ENCODE assay signal across 2 cellular contexts in the genomic region with DNA sequence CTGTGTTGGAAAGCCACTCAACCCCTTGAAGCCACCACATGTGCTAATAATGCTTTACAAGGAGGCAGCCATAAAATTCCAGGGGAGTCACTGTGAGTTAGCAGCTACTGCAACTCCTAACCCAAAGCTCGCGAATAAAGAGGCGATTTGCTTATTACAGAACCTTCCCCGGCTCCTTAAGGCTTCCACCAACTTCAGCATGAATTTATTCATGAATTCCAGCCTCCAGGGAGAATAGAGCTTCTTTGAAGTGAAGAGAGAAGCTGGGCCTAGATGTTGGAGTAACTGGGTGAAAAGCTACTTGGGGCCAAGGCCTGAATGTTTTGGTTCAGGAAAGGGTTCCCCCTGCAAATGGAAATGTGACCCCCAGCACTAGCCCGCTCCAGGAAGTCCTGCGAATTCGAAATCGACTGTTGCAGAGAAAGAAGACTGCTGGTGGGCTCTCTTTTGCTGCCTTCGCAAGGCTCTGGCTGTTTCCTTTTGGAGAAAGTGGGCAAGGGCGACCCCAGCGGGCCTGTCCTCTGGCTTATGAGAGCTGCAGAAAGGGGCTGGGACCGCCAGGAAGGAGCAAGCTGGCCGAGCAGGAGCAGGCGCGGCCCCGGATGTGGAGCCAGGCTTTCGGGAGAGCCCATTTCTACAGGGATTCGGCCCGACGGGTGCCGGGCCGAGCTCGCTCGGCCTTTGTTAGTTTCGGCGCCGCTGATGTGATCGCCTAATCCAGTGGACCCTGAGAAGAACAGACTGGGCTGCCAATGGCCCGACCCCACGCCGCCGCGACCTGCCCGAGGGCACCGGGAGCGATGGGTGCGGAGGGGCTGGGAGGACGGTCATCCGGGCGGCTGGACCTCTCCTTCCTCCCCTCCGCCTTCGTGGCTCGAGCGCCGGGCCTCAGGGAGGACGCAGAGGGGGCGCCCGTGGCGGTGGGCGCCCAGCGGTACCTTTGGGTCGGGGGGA.
TF ChIP-seq lines count a peak whose summit lies in the region.

No MANE protein-coding gene starts in this region.

TF ChIP-seq in GM23338, 12 proteins besides CTCF, POLR2A, EP300 and RAD21 (continued from another document):
- TF ChIP-seq, protein P1, sequence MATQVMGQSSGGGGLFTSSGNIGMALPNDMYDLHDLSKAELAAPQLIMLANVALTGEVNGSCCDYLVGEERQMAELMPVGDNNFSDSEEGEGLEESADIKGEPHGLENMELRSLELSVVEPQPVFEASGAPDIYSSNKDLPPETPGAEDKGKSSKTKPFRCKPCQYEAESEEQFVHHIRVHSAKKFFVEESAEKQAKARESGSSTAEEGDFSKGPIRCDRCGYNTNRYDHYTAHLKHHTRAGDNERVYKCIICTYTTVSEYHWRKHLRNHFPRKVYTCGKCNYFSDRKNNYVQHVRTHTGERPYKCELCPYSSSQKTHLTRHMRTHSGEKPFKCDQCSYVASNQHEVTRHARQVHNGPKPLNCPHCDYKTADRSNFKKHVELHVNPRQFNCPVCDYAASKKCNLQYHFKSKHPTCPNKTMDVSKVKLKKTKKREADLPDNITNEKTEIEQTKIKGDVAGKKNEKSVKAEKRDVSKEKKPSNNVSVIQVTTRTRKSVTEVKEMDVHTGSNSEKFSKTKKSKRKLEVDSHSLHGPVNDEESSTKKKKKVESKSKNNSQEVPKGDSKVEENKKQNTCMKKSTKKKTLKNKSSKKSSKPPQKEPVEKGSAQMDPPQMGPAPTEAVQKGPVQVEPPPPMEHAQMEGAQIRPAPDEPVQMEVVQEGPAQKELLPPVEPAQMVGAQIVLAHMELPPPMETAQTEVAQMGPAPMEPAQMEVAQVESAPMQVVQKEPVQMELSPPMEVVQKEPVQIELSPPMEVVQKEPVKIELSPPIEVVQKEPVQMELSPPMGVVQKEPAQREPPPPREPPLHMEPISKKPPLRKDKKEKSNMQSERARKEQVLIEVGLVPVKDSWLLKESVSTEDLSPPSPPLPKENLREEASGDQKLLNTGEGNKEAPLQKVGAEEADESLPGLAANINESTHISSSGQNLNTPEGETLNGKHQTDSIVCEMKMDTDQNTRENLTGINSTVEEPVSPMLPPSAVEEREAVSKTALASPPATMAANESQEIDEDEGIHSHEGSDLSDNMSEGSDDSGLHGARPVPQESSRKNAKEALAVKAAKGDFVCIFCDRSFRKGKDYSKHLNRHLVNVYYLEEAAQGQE (IDR thresholded peaks at IDR 0.05; ENCODE audit: unreplicated experiment): no peak
- TF ChIP-seq, protein P2, sequence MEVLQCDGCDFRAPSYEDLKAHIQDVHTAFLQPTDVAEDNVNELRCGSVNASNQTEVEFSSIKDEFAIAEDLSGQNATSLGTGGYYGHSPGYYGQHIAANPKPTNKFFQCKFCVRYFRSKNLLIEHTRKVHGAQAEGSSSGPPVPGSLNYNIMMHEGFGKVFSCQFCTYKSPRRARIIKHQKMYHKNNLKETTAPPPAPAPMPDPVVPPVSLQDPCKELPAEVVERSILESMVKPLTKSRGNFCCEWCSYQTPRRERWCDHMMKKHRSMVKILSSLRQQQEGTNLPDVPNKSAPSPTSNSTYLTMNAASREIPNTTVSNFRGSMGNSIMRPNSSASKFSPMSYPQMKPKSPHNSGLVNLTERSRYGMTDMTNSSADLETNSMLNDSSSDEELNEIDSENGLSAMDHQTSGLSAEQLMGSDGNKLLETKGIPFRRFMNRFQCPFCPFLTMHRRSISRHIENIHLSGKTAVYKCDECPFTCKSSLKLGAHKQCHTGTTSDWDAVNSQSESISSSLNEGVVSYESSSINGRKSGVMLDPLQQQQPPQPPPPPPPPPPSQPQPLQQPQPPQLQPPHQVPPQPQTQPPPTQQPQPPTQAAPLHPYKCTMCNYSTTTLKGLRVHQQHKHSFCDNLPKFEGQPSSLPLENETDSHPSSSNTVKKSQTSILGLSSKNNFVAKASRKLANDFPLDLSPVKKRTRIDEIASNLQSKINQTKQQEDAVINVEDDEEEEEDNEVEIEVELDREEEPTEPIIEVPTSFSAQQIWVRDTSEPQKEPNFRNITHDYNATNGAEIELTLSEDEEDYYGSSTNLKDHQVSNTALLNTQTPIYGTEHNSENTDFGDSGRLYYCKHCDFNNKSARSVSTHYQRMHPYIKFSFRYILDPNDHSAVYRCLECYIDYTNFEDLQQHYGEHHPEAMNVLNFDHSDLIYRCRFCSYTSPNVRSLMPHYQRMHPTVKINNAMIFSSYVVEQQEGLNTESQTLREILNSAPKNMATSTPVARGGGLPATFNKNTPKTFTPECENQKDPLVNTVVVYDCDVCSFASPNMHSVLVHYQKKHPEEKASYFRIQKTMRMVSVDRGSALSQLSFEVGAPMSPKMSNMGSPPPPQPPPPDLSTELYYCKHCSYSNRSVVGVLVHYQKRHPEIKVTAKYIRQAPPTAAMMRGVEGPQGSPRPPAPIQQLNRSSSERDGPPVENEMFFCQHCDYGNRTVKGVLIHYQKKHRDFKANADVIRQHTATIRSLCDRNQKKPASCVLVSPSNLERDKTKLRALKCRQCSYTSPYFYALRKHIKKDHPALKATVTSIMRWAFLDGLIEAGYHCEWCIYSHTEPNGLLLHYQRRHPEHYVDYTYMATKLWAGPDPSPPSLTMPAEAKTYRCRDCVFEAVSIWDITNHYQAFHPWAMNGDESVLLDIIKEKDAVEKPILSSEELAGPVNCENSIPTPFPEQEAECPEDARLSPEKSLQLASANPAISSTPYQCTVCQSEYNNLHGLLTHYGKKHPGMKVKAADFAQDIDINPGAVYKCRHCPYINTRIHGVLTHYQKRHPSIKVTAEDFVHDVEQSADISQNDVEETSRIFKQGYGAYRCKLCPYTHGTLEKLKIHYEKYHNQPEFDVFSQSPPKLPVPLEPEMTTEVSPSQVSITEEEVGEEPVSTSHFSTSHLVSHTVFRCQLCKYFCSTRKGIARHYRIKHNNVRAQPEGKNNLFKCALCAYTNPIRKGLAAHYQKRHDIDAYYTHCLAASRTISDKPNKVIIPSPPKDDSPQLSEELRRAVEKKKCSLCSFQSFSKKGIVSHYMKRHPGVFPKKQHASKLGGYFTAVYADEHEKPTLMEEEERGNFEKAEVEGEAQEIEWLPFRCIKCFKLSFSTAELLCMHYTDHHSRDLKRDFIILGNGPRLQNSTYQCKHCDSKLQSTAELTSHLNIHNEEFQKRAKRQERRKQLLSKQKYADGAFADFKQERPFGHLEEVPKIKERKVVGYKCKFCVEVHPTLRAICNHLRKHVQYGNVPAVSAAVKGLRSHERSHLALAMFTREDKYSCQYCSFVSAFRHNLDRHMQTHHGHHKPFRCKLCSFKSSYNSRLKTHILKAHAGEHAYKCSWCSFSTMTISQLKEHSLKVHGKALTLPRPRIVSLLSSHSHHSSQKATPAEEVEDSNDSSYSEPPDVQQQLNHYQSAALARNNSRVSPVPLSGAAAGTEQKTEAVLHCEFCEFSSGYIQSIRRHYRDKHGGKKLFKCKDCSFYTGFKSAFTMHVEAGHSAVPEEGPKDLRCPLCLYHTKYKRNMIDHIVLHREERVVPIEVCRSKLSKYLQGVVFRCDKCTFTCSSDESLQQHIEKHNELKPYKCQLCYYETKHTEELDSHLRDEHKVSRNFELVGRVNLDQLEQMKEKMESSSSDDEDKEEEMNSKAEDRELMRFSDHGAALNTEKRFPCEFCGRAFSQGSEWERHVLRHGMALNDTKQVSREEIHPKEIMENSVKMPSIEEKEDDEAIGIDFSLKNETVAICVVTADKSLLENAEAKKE (CRISPR knock-in tag; IDR thresholded peaks at IDR 0.05): no peak
- TF ChIP-seq ZNF331 (CRISPR knock-in tag; IDR thresholded peaks at IDR 0.05; ENCODE audit: low read depth): no peak
- TF ChIP-seq JUNB (IDR thresholded peaks at IDR 0.05; ENCODE audit: unreplicated experiment): no peak
- TF ChIP-seq POLR2AphosphoS5 (IDR thresholded peaks at IDR 0.05; ENCODE audit: low read depth): no peak
- no peak for TF ChIP-seq CREB1 (CRISPR knock-in tag; IDR thresholded peaks at IDR 0.05; ENCODE audit: low read depth)
- TF ChIP-seq EZH2 (IDR thresholded peaks at IDR 0.05; ENCODE audit: low read depth, unreplicated experiment): no peak
- no peak for TF ChIP-seq NANOG (IDR thresholded peaks at IDR 0.05; ENCODE audit: borderline replicate concordance)
TF ChIP-seq in GM23338: peak in this region for 0.

TF ChIP-seq in WTC11, 78 proteins besides CTCF, POLR2A, EP300 and RAD21 (continued from another document and continues in another):
- peak; percentile 70 for TF ChIP-seq ZNF263 (CRISPR knock-in tag; IDR thresholded peaks at IDR 0.05; ENCODE audit: low read depth)
- TF ChIP-seq HMGA2 (CRISPR knock-in tag; IDR thresholded peaks at IDR 0.05): no peak
- TF ChIP-seq, protein P3, sequence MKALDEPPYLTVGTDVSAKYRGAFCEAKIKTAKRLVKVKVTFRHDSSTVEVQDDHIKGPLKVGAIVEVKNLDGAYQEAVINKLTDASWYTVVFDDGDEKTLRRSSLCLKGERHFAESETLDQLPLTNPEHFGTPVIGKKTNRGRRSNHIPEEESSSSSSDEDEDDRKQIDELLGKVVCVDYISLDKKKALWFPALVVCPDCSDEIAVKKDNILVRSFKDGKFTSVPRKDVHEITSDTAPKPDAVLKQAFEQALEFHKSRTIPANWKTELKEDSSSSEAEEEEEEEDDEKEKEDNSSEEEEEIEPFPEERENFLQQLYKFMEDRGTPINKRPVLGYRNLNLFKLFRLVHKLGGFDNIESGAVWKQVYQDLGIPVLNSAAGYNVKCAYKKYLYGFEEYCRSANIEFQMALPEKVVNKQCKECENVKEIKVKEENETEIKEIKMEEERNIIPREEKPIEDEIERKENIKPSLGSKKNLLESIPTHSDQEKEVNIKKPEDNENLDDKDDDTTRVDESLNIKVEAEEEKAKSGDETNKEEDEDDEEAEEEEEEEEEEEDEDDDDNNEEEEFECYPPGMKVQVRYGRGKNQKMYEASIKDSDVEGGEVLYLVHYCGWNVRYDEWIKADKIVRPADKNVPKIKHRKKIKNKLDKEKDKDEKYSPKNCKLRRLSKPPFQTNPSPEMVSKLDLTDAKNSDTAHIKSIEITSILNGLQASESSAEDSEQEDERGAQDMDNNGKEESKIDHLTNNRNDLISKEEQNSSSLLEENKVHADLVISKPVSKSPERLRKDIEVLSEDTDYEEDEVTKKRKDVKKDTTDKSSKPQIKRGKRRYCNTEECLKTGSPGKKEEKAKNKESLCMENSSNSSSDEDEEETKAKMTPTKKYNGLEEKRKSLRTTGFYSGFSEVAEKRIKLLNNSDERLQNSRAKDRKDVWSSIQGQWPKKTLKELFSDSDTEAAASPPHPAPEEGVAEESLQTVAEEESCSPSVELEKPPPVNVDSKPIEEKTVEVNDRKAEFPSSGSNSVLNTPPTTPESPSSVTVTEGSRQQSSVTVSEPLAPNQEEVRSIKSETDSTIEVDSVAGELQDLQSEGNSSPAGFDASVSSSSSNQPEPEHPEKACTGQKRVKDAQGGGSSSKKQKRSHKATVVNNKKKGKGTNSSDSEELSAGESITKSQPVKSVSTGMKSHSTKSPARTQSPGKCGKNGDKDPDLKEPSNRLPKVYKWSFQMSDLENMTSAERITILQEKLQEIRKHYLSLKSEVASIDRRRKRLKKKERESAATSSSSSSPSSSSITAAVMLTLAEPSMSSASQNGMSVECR (CRISPR knock-in tag; IDR thresholded peaks at IDR 0.05; ENCODE audit: borderline replicate concordance): 0 out of 2 replicates have a peak, but pooled peaks have one; percentile 24
- TF ChIP-seq TCF7 (CRISPR knock-in tag; IDR thresholded peaks at IDR 0.05; ENCODE audit: low read depth): no peak
- TF ChIP-seq IRF2 (CRISPR knock-in tag; IDR thresholded peaks at IDR 0.05; ENCODE audit: borderline replicate concordance, low read depth): no peak
- no peak for TF ChIP-seq MYBL2 (CRISPR knock-in tag; IDR thresholded peaks at IDR 0.05)
- TF ChIP-seq, protein P4, sequence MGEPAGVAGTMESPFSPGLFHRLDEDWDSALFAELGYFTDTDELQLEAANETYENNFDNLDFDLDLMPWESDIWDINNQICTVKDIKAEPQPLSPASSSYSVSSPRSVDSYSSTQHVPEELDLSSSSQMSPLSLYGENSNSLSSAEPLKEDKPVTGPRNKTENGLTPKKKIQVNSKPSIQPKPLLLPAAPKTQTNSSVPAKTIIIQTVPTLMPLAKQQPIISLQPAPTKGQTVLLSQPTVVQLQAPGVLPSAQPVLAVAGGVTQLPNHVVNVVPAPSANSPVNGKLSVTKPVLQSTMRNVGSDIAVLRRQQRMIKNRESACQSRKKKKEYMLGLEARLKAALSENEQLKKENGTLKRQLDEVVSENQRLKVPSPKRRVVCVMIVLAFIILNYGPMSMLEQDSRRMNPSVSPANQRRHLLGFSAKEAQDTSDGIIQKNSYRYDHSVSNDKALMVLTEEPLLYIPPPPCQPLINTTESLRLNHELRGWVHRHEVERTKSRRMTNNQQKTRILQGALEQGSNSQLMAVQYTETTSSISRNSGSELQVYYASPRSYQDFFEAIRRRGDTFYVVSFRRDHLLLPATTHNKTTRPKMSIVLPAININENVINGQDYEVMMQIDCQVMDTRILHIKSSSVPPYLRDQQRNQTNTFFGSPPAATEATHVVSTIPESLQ (CRISPR knock-in tag; IDR thresholded peaks at IDR 0.05): no peak
- no peak for TF ChIP-seq FOXK1 (CRISPR knock-in tag; IDR thresholded peaks at IDR 0.05)
- TF ChIP-seq PRRX2 (CRISPR knock-in tag; IDR thresholded peaks at IDR 0.05): no peak
- TF ChIP-seq, protein P5, sequence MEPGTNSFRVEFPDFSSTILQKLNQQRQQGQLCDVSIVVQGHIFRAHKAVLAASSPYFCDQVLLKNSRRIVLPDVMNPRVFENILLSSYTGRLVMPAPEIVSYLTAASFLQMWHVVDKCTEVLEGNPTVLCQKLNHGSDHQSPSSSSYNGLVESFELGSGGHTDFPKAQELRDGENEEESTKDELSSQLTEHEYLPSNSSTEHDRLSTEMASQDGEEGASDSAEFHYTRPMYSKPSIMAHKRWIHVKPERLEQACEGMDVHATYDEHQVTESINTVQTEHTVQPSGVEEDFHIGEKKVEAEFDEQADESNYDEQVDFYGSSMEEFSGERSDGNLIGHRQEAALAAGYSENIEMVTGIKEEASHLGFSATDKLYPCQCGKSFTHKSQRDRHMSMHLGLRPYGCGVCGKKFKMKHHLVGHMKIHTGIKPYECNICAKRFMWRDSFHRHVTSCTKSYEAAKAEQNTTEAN (CRISPR knock-in tag; IDR thresholded peaks at IDR 0.05): no peak
- TF ChIP-seq FOXJ3 (CRISPR knock-in tag; IDR thresholded peaks at IDR 0.05; ENCODE audit: borderline replicate concordance): no peak
- TF ChIP-seq, protein P6, sequence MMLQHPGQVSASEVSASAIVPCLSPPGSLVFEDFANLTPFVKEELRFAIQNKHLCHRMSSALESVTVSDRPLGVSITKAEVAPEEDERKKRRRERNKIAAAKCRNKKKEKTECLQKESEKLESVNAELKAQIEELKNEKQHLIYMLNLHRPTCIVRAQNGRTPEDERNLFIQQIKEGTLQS (CRISPR knock-in tag; conservative IDR thresholded peaks at IDR 0.05): no peak
- TF ChIP-seq CBFB (CRISPR knock-in tag; IDR thresholded peaks at IDR 0.05; ENCODE audit: low read depth): no peak
- no peak for TF ChIP-seq GABPB1 (CRISPR knock-in tag; IDR thresholded peaks at IDR 0.05)
- TF ChIP-seq, protein P7, sequence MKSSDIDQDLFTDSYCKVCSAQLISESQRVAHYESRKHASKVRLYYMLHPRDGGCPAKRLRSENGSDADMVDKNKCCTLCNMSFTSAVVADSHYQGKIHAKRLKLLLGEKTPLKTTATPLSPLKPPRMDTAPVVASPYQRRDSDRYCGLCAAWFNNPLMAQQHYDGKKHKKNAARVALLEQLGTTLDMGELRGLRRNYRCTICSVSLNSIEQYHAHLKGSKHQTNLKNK (CRISPR knock-in tag; IDR thresholded peaks at IDR 0.05): no peak
- TF ChIP-seq, protein P8, sequence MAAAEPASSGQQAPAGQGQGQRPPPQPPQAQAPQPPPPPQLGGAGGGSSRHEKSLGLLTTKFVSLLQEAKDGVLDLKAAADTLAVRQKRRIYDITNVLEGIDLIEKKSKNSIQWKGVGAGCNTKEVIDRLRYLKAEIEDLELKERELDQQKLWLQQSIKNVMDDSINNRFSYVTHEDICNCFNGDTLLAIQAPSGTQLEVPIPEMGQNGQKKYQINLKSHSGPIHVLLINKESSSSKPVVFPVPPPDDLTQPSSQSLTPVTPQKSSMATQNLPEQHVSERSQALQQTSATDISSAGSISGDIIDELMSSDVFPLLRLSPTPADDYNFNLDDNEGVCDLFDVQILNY (CRISPR knock-in tag; IDR thresholded peaks at IDR 0.05): no peak
